11 cellular contexts compared by ENCODE assay signal in genomic region chr16:46911038-46911437, GRCh38. TPM values are rescaled to one million over a fixed set of nuclear protein-coding genes. Genes with fewer than 3 reads are reported as not detected.
DNase-seq lines count a peak whose midpoint lies in the region; ATAC-seq and TF ChIP-seq lines count a peak whose summit lies in the region.
"Had no signal": no experiment of that assay in that cellular context is flagged by ENCODE, and none has a peak within 500 bp of the region (broad histone marks: within the 10 kb centered on the region; RNA-seq: fewer than 3 reads in every experiment).

No MANE protein-coding gene starts in this region.

- H3K4me1 Mint-ChIP-seq in HFFc6 (ENCODE audit: low read depth) = no peaks in the 10 kb centered on the region
- H3K4me1 Mint-ChIP-seq in effector memory CD8-positive, alpha-beta T cell (ENCODE audit: low read depth in 2 of 2) = no peaks in the 10 kb centered on the region

- H3K9me3 Mint-ChIP-seq in HFFc6 = no peaks in the 10 kb centered on the region
- H3K9me3 Mint-ChIP-seq in effector memory CD8-positive, alpha-beta T cell = no peaks in the 10 kb centered on the region
- H3K9me3 Mint-ChIP-seq: activated T-cell treated with anti-CD3 and anti-CD28 coated beads, Interleukin-2, amount 50 U/mL, for 4 hours; neural crest cell had no signal

- no peak overlapping the region for H3K27ac Mint-ChIP-seq in HFFc6
- no peak overlapping the region for H3K27ac Mint-ChIP-seq in effector memory CD8-positive, alpha-beta T cell

- no peak overlapping the region for H3K4me3 Mint-ChIP-seq in HFFc6
- H3K4me3 Mint-ChIP-seq in effector memory CD8-positive, alpha-beta T cell = no peak overlapping the region
- H3K4me3 Mint-ChIP-seq: activated T-cell treated with anti-CD3 and anti-CD28 coated beads, Interleukin-2, amount 50 U/mL, for 4 hours; neural crest cell had no signal

- TF ChIP-seq CTCF in HFFc6 (IDR thresholded peaks at IDR 0.05) = no peak

- H3K27me3 Mint-ChIP-seq in HFFc6 (ENCODE audit: insufficient read depth) = peaks cover 2% of the 10 kb centered on the region; the same call in 1 of the 2 replicates
- H3K27me3 Mint-ChIP-seq in effector memory CD8-positive, alpha-beta T cell = no peaks in the 10 kb centered on the region

- DNase-seq in medulla oblongata (ENCODE audit: extremely low spot score) = peak; percentile 91
- DNase-seq in HFFc6 = no peak
- no peak for DNase-seq in effector memory CD8-positive, alpha-beta T cell
- no peak for DNase-seq in cerebellar nuclear complex (lab: John Stamatoyannopoulos, UW)
- DNase-seq: activated T-cell treated with anti-CD3 and anti-CD28 coated beads, Interleukin-2, amount 50 U/mL, for 4 hours; NCI-H1694 had no signal

- H3K36me3 Mint-ChIP-seq in HFFc6 (ENCODE audit: low read depth) = peaks cover 8% of the 10 kb centered on the region
- no peaks in the 10 kb centered on the region for H3K36me3 Mint-ChIP-seq in effector memory CD8-positive, alpha-beta T cell (ENCODE audit: insufficient read depth)

- ATAC-seq in GM18861 (IDR thresholded peaks at IDR 0.05; ENCODE audit: unreplicated experiment) (peak; percentile 59), GM21619 (IDR thresholded peaks at IDR 0.05; ENCODE audit: unreplicated experiment) (peak; percentile 70), HG03442 (IDR thresholded peaks at IDR 0.05; ENCODE audit: unreplicated experiment) (peak; percentile 62), HG03095 (IDR thresholded peaks at IDR 0.05; ENCODE audit: unreplicated experiment) (no peak)
- no peak for ATAC-seq in effector memory CD8-positive, alpha-beta T cell (replicated peaks)
- ATAC-seq: activated T-cell treated with anti-CD3 and anti-CD28 coated beads, Interleukin-2, amount 50 U/mL, for 4 hours had no signal

RNA-seq across cellular contexts. Expression of gene GPT2, which starts 26.9 kb away (rescaled TPM):
- 10 to 100 TPM; 11.5 to 17.4 (median 14.0) TPM for total RNA-seq in HFFc6 (2021; fragmentation: NEBNext Ultra II Directional; extraction: Animal tissue kit (Norgen Biotek cat#: 25700))

Comparison
In these comparisons a context has a peak if more than half of its experiments do, and no peak if none do; other contexts are left out.
1. ATAC-seq: peak in GM18861 (single experiment), GM21619 (single experiment) and HG03442 (single experiment); none in HG03095 (single experiment) and effector memory CD8-positive, alpha-beta T cell (single experiment).